ENCODE assay signal across 9 cellular contexts in the genomic region with DNA sequence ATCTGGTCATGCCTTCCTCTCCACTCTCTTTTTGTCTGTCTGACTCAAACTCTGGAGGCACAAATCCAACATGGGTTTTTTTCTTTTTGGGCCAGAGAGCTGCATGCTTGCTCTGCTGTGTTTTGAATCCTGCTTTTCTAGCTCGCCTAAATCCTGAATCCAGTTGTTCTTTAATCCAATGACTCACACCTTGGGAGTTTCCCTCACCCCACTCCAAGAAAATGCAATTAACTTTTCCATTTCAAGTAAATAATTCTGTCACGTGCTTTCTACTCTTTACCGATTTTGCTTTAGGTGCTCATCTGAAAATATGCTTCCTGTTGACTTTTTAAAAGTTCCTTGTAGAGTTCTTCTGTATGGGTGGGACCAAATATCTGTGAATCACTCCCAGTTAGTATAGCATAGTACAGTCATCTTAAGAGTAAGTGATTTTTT. TPM values are rescaled to one million over a fixed set of nuclear protein-coding genes. Genes with fewer than 3 reads are reported as not detected.
DNase-seq lines count a peak whose midpoint lies in the region; ATAC-seq lines count a peak whose summit lies in the region.
"Had no signal": no experiment of that assay in that cellular context is flagged by ENCODE, and none has a peak within 500 bp of the region (broad histone marks: within the 10 kb centered on the region; RNA-seq: fewer than 3 reads in every experiment).

No MANE protein-coding gene starts in this region.

- peak overlapping the region; percentile 66 for H3K27ac Mint-ChIP-seq in stimulated activated naive B cell treated with anti-CD40 and anti-IgM and Interleukin-4, amounts not matched to agents 10 μg/mL and 1 μg/mL and 100 μg/mL, for 72 hours

- H3K4me1 Mint-ChIP-seq in stimulated activated naive B cell treated with anti-CD40 and anti-IgM and Interleukin-4, amounts not matched to agents 10 μg/mL and 1 μg/mL and 100 μg/mL, for 72 hours: peaks cover 34 to 51% of the 10 kb centered on the region in 2 donors

- no peaks in the 10 kb centered on the region for H3K27me3 ChIP-seq in adipocyte (replicated peaks; ENCODE audit: control insufficient read depth, insufficient read depth, low read length)
- H3K27me3 ChIP-seq: cardiac muscle cell had no signal

- peak; percentile 68 for ATAC-seq in Right ventricle myocardium superior (ENCODE audit: poor library complexity)
- ATAC-seq in stimulated activated naive B cell treated with anti-CD40 and anti-IgM and Interleukin-4, amounts not matched to agents 10 μg/mL and 1 μg/mL and 100 μg/mL, for 72 hours (replicated peaks): peak; percentile 73 to 76

- intact Hi-C loops in Right ventricle myocardium superior (cut with DNase I): no loop called here
- intact Hi-C loops in cardiac septum (cut with DNase I): no loop called here

- H3K9ac ChIP-seq in adipocyte (ENCODE audit: low read length): no peak overlapping the region

- peaks cover 43% of the 10 kb centered on the region for H3K4me1 ChIP-seq in adipocyte (ENCODE audit: control insufficient read depth, insufficient read depth, low read length)

- no peaks in the 10 kb centered on the region for H3K36me3 ChIP-seq in adipocyte (ENCODE audit: control insufficient read depth, insufficient read depth, low read length, severe bottlenecking)
- H3K36me3 ChIP-seq: cardiac muscle cell had no signal

- no peaks in the 10 kb centered on the region for H3K27me3 Mint-ChIP-seq in stimulated activated naive B cell treated with anti-CD40 and anti-IgM and Interleukin-4, amounts not matched to agents 10 μg/mL and 1 μg/mL and 100 μg/mL, for 72 hours

- DNase-seq in Right ventricle myocardium superior (no peak), cardiac septum (ENCODE audit: low spot score) (no peak), adipocyte (ENCODE audit: low read depth) (peak; percentile 83), iPS DF 19.7 (ENCODE audit: low read depth, low spot score) (peak; percentile 56), activated gamma-delta T cell (lab: John Stamatoyannopoulos, UW) (no peak), NCI-H526 treated with DMSO at 0.1 percent for 48 hours (lab: John Stamatoyannopoulos, UW) (no peak), NCI-H524 treated with DMSO at 0.1 percent for 48 hours (lab: John Stamatoyannopoulos, UW) (no peak)
- DNase-seq in stimulated activated naive B cell treated with anti-CD40 and anti-IgM and Interleukin-4, amounts not matched to agents 10 μg/mL and 1 μg/mL and 100 μg/mL, for 72 hours: no peak

- peaks cover 3% of the 10 kb centered on the region in 2 donors for H3K36me3 Mint-ChIP-seq in stimulated activated naive B cell treated with anti-CD40 and anti-IgM and Interleukin-4, amounts not matched to agents 10 μg/mL and 1 μg/mL and 100 μg/mL, for 72 hours

- peak overlapping the region; percentile 54 to 70 for H3K4me3 Mint-ChIP-seq in stimulated activated naive B cell treated with anti-CD40 and anti-IgM and Interleukin-4, amounts not matched to agents 10 μg/mL and 1 μg/mL and 100 μg/mL, for 72 hours

- no peaks in the 10 kb centered on the region for H3K9me3 ChIP-seq in adipocyte (ENCODE audit: control insufficient read depth, low read length)

- peak overlapping the region; percentile 68 for H3K4me3 ChIP-seq in adipocyte (ENCODE audit: low read length)
- H3K4me3 ChIP-seq: cardiac muscle cell had no signal

- no peaks in the 10 kb centered on the region for H3K9me3 Mint-ChIP-seq in stimulated activated naive B cell treated with anti-CD40 and anti-IgM and Interleukin-4, amounts not matched to agents 10 μg/mL and 1 μg/mL and 100 μg/mL, for 72 hours

RNA-seq across cellular contexts. Expression of gene SLMAP, which starts 47.6 kb away (rescaled TPM):
- 274 TPM for total RNA-seq in Right ventricle myocardium superior
- total RNA-seq in cardiac septum: 578 TPM

Comparison
In these comparisons a context has a peak if more than half of its experiments do, and no peak if none do; other contexts are left out.
1. DNase-seq: peak in adipocyte (single experiment) and iPS DF 19.7 (single experiment); none in Right ventricle myocardium superior (single experiment), cardiac septum (single experiment), stimulated activated naive B cell treated with anti-CD40 and anti-IgM and Interleukin-4, amounts not matched to agents 10 μg/mL and 1 μg/mL and 100 μg/mL, for 72 hours (single experiment), activated gamma-delta T cell (single experiment), NCI-H526 treated with DMSO at 0.1 percent for 48 hours (single experiment) and NCI-H524 treated with DMSO at 0.1 percent for 48 hours (single experiment).